1 cellular context compared by ENCODE assay signal in the genomic region with DNA sequence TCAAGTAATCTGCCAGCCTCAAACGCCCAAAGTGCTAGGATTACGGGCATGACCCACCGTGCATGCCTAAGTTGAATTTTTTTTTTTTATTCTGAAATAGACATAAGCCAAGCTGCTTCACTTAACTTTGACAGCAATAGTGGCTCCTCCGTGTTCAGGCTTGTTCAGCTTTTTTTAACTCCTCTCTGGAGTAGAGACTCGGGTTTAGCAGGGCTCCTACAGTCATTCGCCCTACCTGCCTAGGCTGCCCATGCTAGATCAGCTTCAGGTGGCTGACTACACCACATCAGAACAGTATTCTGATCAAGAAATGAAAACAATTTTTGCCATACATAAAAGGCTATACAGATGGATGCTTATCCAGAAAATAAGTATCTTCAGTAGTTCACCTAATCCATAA.
TF ChIP-seq lines count a peak whose summit lies in the region.

No MANE protein-coding gene starts in this region.

TF ChIP-seq in K562, 482 proteins besides CTCF, POLR2A, EP300 and RAD21:
- TF ChIP-seq FOSL1 (tag; conservative IDR thresholded peaks at IDR 0.05) (no peak), XRCC5 (IDR thresholded peaks at IDR 0.05; ENCODE audit: low read depth, low read length) (no peak), TFAM (CRISPR knock-in tag; conservative IDR thresholded peaks at IDR 0.05) (no peak), CBX3 (IDR thresholded peaks at IDR 0.05; ENCODE audit: borderline replicate concordance in 1 of 2, low read length in 2 of 2) (no peak), CBX5 (IDR thresholded peaks at IDR 0.05; ENCODE audit: borderline replicate concordance, low read depth) (no peak), GABPA (tag; conservative IDR thresholded peaks at IDR 0.05; ENCODE audit: low read depth) (no peak), DPF2 (IDR thresholded peaks at IDR 0.05) (no peak), SNRNP70 (optimal IDR thresholded peaks at IDR 0.05; ENCODE audit: low read depth, low read length) (no peak), CTBP1 (IDR thresholded peaks at IDR 0.05; ENCODE audit: borderline replicate concordance) (no peak), HDAC2 (IDR thresholded peaks at IDR 0.05) (no peak), POLR3G (IDR thresholded peaks at IDR 0.05; ENCODE audit: extremely low read depth, insufficient read length, insufficient replicate concordance) (no peak), TFAP4 (CRISPR knock-in tag; IDR thresholded peaks at IDR 0.05; ENCODE audit: borderline replicate concordance) (no peak)
